Comparison of ENCODE assay signal across 8 cellular contexts in genomic region chr6:141562801-141563763, GRCh38.
A peak's percentile ranks its signal among the peaks of the same experiment; 100 is the strongest.
DNase-seq lines count a peak whose midpoint lies in the region; ATAC-seq, FAIRE-seq and TF ChIP-seq lines count a peak whose summit lies in the region.

No MANE protein-coding gene starts in this region.

- H3K9ac ChIP-seq in mucosa of stomach (ENCODE audit: low read length), result peak overlapping the region; percentile 25

- H3K9me3 Mint-ChIP-seq in Caco-2 (ENCODE audit: unreplicated experiment), result no peaks in the 10 kb centered on the region
- H3K9me3 Mint-ChIP-seq in activated CD8-positive, alpha-beta T cell treated with anti-CD3 and anti-CD28 coated beads for 36 hours, result no peaks in the 10 kb centered on the region
- no peaks in the 10 kb centered on the region for H3K9me3 Mint-ChIP-seq in stimulated activated effector memory CD8-positive, alpha-beta T cell treated with anti-CD3 and anti-CD28 coated beads, Interleukin-12 subunit alpha, Interleukin-12 subunit beta, amount 100 ng/mL, for 72 hours

- H3K27ac Mint-ChIP-seq in Caco-2 (ENCODE audit: unreplicated experiment), result no peak overlapping the region
- peak overlapping the region; percentile 91 for H3K27ac Mint-ChIP-seq in activated CD8-positive, alpha-beta T cell treated with anti-CD3 and anti-CD28 coated beads for 36 hours
- H3K27ac Mint-ChIP-seq in stimulated activated effector memory CD8-positive, alpha-beta T cell treated with anti-CD3 and anti-CD28 coated beads, Interleukin-12 subunit alpha, Interleukin-12 subunit beta, amount 100 ng/mL, for 72 hours, result peak overlapping the region; percentile 80

- ATAC-seq in GM19467 (IDR thresholded peaks at IDR 0.05; ENCODE audit: unreplicated experiment) (peak; percentile 89), HG03575 (IDR thresholded peaks at IDR 0.05; ENCODE audit: extremely low read depth, insufficient number of reproducible peaks, low FRiP score, unreplicated experiment) (peak; percentile 59)
- ATAC-seq in activated CD8-positive, alpha-beta T cell treated with anti-CD3 and anti-CD28 coated beads for 36 hours, result peak; percentile 91
- ATAC-seq in stimulated activated effector memory CD8-positive, alpha-beta T cell treated with anti-CD3 and anti-CD28 coated beads, Interleukin-12 subunit alpha, Interleukin-12 subunit beta, amount 100 ng/mL, for 72 hours, result peak; percentile 84

- no peaks in the 10 kb centered on the region for H3K36me3 Mint-ChIP-seq in Caco-2 (ENCODE audit: insufficient read depth, unreplicated experiment)
- no peaks in the 10 kb centered on the region for H3K36me3 Mint-ChIP-seq in activated CD8-positive, alpha-beta T cell treated with anti-CD3 and anti-CD28 coated beads for 36 hours (ENCODE audit: low read depth)
- no peaks in the 10 kb centered on the region for H3K36me3 Mint-ChIP-seq in stimulated activated effector memory CD8-positive, alpha-beta T cell treated with anti-CD3 and anti-CD28 coated beads, Interleukin-12 subunit alpha, Interleukin-12 subunit beta, amount 100 ng/mL, for 72 hours

- H3K9me3 ChIP-seq in Caco-2, result no peaks in the 10 kb centered on the region
- H3K9me3 ChIP-seq in mucosa of stomach (ENCODE audit: control insufficient read depth, low read length), result no peaks in the 10 kb centered on the region

- CTCF ChIA-PET in Caco-2 (lab: Charles Lee), result interaction anchor here (0.7 kb wide), 1 partner anchor 26 kb away, joined by 6 read pairs; no protein-coding TSS in a partner anchor
- CTCF ChIA-PET in activated CD8-positive, alpha-beta T cell treated with anti-CD3 and anti-CD28 coated beads for 36 hours (lab: Charles Lee), result interaction anchor here (0.9 to 1.0 kb wide), 2 partner anchors 256 to 281 kb away, joined by 3 to 4 read pairs; no protein-coding TSS in a partner anchor

- peak; percentile 95 for FAIRE-seq in endometrium (lab: Jason Lieb, UNC)

- H3K27me3 Mint-ChIP-seq in Caco-2 (ENCODE audit: insufficient read depth, unreplicated experiment), result peaks cover 6% of the 10 kb centered on the region
- H3K27me3 Mint-ChIP-seq in activated CD8-positive, alpha-beta T cell treated with anti-CD3 and anti-CD28 coated beads for 36 hours, result peaks cover 2% of the 10 kb centered on the region

- POLR2A ChIA-PET in Caco-2 (lab: Charles Lee), result no interaction called here
- POLR2A ChIA-PET in activated CD8-positive, alpha-beta T cell treated with anti-CD3 and anti-CD28 coated beads for 36 hours (lab: Charles Lee), result interaction anchor here (0.6 kb wide), 1 partner anchor 991 kb away, joined by 3 read pairs; no protein-coding TSS in a partner anchor

- BruUV-seq in Caco-2 (replicated peaks; lab: Mats Ljungman, UMichigan), result no TSS peak

- H3K4me1 Mint-ChIP-seq in Caco-2 (ENCODE audit: low read depth, unreplicated experiment), result peaks cover 12% of the 10 kb centered on the region
- peaks cover 18% of the 10 kb centered on the region for H3K4me1 Mint-ChIP-seq in activated CD8-positive, alpha-beta T cell treated with anti-CD3 and anti-CD28 coated beads for 36 hours (ENCODE audit: low read depth)
- H3K4me1 Mint-ChIP-seq in stimulated activated effector memory CD8-positive, alpha-beta T cell treated with anti-CD3 and anti-CD28 coated beads, Interleukin-12 subunit alpha, Interleukin-12 subunit beta, amount 100 ng/mL, for 72 hours, result peaks cover 13% of the 10 kb centered on the region

- no peaks in the 10 kb centered on the region for H3K27me3 ChIP-seq in Caco-2 (replicated peaks; ENCODE audit: control insufficient read depth, insufficient read depth, low read length)
- H3K27me3 ChIP-seq in mucosa of stomach (ENCODE audit: control insufficient read depth, insufficient read depth, low read length), result no peaks in the 10 kb centered on the region

- H3K36me3 ChIP-seq in Caco-2 (ENCODE audit: control insufficient read depth, insufficient read depth, low read length) (no peaks in the 10 kb centered on the region), mucosa of stomach (ENCODE audit: control insufficient read depth, insufficient read depth, low read length) (no peaks in the 10 kb centered on the region)

- no peaks in the 10 kb centered on the region for H3K4me1 ChIP-seq in Caco-2
- no peaks in the 10 kb centered on the region for H3K4me1 ChIP-seq in mucosa of stomach (ENCODE audit: control insufficient read depth, insufficient read depth, low read length)

- peak in 1 of 2 experiments; percentile 54 for DNase-seq in Caco-2
- peak; percentile 76 for DNase-seq in NCI-H774 (lab: John Stamatoyannopoulos, UW)
- peak; percentile 64 for DNase-seq in activated CD8-positive, alpha-beta T cell treated with anti-CD3 and anti-CD28 coated beads for 36 hours
- peak; percentile 39 to 51 for DNase-seq in stimulated activated effector memory CD8-positive, alpha-beta T cell treated with anti-CD3 and anti-CD28 coated beads, Interleukin-12 subunit alpha, Interleukin-12 subunit beta, amount 100 ng/mL, for 72 hours (ENCODE audit: low spot score in 2 of 2)

- peak; percentile 78 to 87 for TF ChIP-seq CTCF in Caco-2 (IDR thresholded peaks at IDR 0.05; ENCODE audit: insufficient read depth in 1 of 2, low read depth in 1 of 2, low read length in 1 of 2, severe bottlenecking in 1 of 2, unreplicated experiment in 1 of 2)
- TF ChIP-seq CTCF in activated CD8-positive, alpha-beta T cell treated with anti-CD3 and anti-CD28 coated beads for 36 hours (IDR thresholded peaks at IDR 0.05), result peak; percentile 93

- H3K4me3 Mint-ChIP-seq in Caco-2 (ENCODE audit: unreplicated experiment), result peak overlapping the region; percentile 49
- H3K4me3 Mint-ChIP-seq in activated CD8-positive, alpha-beta T cell treated with anti-CD3 and anti-CD28 coated beads for 36 hours, result peak overlapping the region; percentile 61
- H3K4me3 Mint-ChIP-seq in stimulated activated effector memory CD8-positive, alpha-beta T cell treated with anti-CD3 and anti-CD28 coated beads, Interleukin-12 subunit alpha, Interleukin-12 subunit beta, amount 100 ng/mL, for 72 hours, result peak overlapping the region; percentile 71

- intact Hi-C loops in Caco-2 (cut with micrococcal nuclease; ENCODE audit: unreplicated experiment), result loop anchor here (2.0 kb wide), 1 partner anchor 254 kb away; no protein-coding TSS in a partner anchor
- intact Hi-C loops in activated CD8-positive, alpha-beta T cell treated with anti-CD3 and anti-CD28 coated beads for 36 hours (cut with micrococcal nuclease), result loop anchor here (5.0 kb wide), 1 partner anchor 256 kb away; no protein-coding TSS in a partner anchor

- H3K4me3 ChIP-seq in Caco-2 (ENCODE audit: low read depth, low read length) (no peak overlapping the region), mucosa of stomach (ENCODE audit: low read length) (no peak overlapping the region)
